ENCODE assay signal across 8 cellular contexts in genomic region chr7:69599879-69600764, GRCh38. TPM values are rescaled to one million over a fixed set of nuclear protein-coding genes. Genes with fewer than 3 reads are reported as not detected.
DNase-seq lines count a peak whose midpoint lies in the region; ATAC-seq and TF ChIP-seq lines count a peak whose summit lies in the region.

No MANE protein-coding gene starts in this region.

- 0 out of 2 replicates have a peak, but pooled peaks cover 2% of the 10 kb centered on the region for H4K20me1 ChIP-seq in OCI-LY1 (ENCODE audit: insufficient read depth, low read length)

- intact Hi-C loops in heart right ventricle (cut with DNase I), result loop anchor here in 4 of 10 donors (5.0 to 10.0 kb wide), 4 partner anchors 65 to 295 kb away; no protein-coding TSS in a partner anchor

- WGBS in heart right ventricle, 2 donors, result 0 to 1% methylated on average over 16 to 29 of the region's 29 CpGs

- H3F3A ChIP-seq in OCI-LY1 (ENCODE audit: insufficient read depth, low read length), result peaks cover 6% of the 10 kb centered on the region; the same call in 1 of the 2 replicates

- H3K4me3 ChIP-seq in OCI-LY1 (ENCODE audit: low read depth, low read length, poor library complexity, severe bottlenecking) (peak overlapping the region; percentile 83), heart right ventricle (peak overlapping the region; percentile 76 to 98 (median 83)), skeletal muscle tissue (ENCODE audit: low read length in 3 of 3) (peak overlapping the region; percentile 72 to 87 (median 81))

- H3K9ac ChIP-seq in OCI-LY1 (ENCODE audit: low read length), result peak overlapping the region; percentile 88
- H3K9ac ChIP-seq in skeletal muscle tissue (ENCODE audit: low read depth in 1 of 3, low read length in 3 of 3), result peak overlapping the region; percentile 70 to 81 (median 79)

- no peaks in the 10 kb centered on the region for H3K27me3 ChIP-seq in OCI-LY1 (ENCODE audit: insufficient read depth, low read length)
- peaks cover 0 to 21% (median 0%) of the 10 kb centered on the region in 7 donors for H3K27me3 ChIP-seq in heart right ventricle
- H3K27me3 ChIP-seq in skeletal muscle tissue (ENCODE audit: control insufficient read depth in 3 of 3, insufficient read depth in 3 of 3, low read length in 3 of 3), result no peaks in the 10 kb centered on the region

- peaks cover 66% of the 10 kb centered on the region for H3K79me2 ChIP-seq in OCI-LY1 (ENCODE audit: insufficient read depth, low read length)

- peak; percentile 30 for DNase-seq in DMS79 treated with DMSO at 0.1 percent for 48 hours (lab: John Stamatoyannopoulos, UW)
- DNase-seq in DMS79 (lab: John Stamatoyannopoulos, UW), result no peak
- DNase-seq in heart right ventricle, result peak in 1 of 2 donors; percentile 21
- DNase-seq in stimulated activated CD8-positive, alpha-beta memory T cell treated with anti-CD3 and anti-CD28 coated beads, Interleukin-4, amount 100 ng/mL, for 48 hours, result no peak
- DNase-seq in MV-4-11 (lab: John Stamatoyannopoulos, UW), result no peak

- no peaks in the 10 kb centered on the region for H3K9me3 ChIP-seq in OCI-LY1 (ENCODE audit: low read length)
- no peaks in the 10 kb centered on the region for H3K9me3 ChIP-seq in heart right ventricle
- H3K9me3 ChIP-seq in skeletal muscle tissue (ENCODE audit: control insufficient read depth in 3 of 3, low read length in 3 of 3), result no peaks in the 10 kb centered on the region

- ATAC-seq in heart right ventricle (no peak), HG03457 (IDR thresholded peaks at IDR 0.05; ENCODE audit: unreplicated experiment) (no peak)

- no peaks in the 10 kb centered on the region for H3K9me2 ChIP-seq in OCI-LY1 (ENCODE audit: low read depth, low read length)

- H3K27ac ChIP-seq in OCI-LY1 (ENCODE audit: low read depth, low read length, poor library complexity, severe bottlenecking) (peak overlapping the region; percentile 73), heart right ventricle (peak overlapping the region in 6 of 10 donors; percentile 68 to 90 (median 79)), skeletal muscle tissue (ENCODE audit: low read depth, low read length) (no peak overlapping the region)

- peaks cover 3% of the 10 kb centered on the region for H3K36me3 ChIP-seq in OCI-LY1 (ENCODE audit: insufficient read depth, low read length)
- H3K36me3 ChIP-seq in heart right ventricle, result no peaks in the 10 kb centered on the region
- H3K36me3 ChIP-seq in skeletal muscle tissue (ENCODE audit: control insufficient read depth in 3 of 3, insufficient read depth in 3 of 3, low read length in 3 of 3), result no peaks in the 10 kb centered on the region

- H2AFZ ChIP-seq in OCI-LY1 (ENCODE audit: low read length), result no peak overlapping the region

- H3K4me2 ChIP-seq in OCI-LY1 (ENCODE audit: low read length), result peak overlapping the region; percentile 82

- H3K4me1 ChIP-seq in OCI-LY1 (ENCODE audit: insufficient read depth, low read length, severe bottlenecking), result peaks cover 58% of the 10 kb centered on the region
- peaks cover 0 to 40% (median 15%) of the 10 kb centered on the region in 9 donors for H3K4me1 ChIP-seq in heart right ventricle
- peaks cover 7 to 23% (median 14%) of the 10 kb centered on the region in 3 donors for H3K4me1 ChIP-seq in skeletal muscle tissue (ENCODE audit: control insufficient read depth in 3 of 3, insufficient read depth in 3 of 3, low read length in 3 of 3)

- TF ChIP-seq CTCF in OCI-LY1 (IDR thresholded peaks at IDR 0.05; ENCODE audit: low read length), result no peak; the same call in 1 of the 2 replicates
- no peak for TF ChIP-seq CTCF in heart right ventricle (IDR thresholded peaks at IDR 0.05)

RNA-seq across cellular contexts. Expression of gene AUTS2, which starts 1.8 kb away (rescaled TPM):
- total RNA-seq in heart right ventricle, result 10 to 100 TPM in 1 of 10 donors, 1 to 10 TPM in 9; 5.0 to 11.2 (median 7.9) TPM
- polyA plus RNA-seq in heart right ventricle, result 1 to 10 TPM; 1.6 to 7.2 TPM
- 43.3 TPM for total RNA-seq in skeletal muscle tissue
